Comparison of ENCODE assay signal across 1 cellular context in the genomic region with DNA sequence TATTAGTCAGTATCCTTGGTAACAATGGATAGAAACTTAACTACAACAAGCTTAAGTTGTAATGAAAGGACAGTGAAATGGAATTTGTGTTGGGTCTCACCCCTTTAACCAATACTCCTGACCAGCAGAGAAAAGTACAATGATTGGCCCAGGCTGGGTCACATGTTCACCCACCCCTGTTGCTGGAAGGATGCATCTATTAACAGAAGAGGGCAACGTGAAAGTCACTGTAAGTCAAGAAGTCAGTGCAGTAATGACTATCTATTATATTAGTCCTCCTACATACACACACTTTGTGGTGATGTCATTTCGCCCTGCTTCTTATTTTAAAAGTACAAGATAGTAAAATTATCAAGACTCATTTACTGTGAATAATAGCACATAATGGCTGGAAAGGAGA.
TF ChIP-seq lines count a peak whose summit lies in the region.

No MANE protein-coding gene starts in this region.

TF ChIP-seq in GM23338, 12 proteins besides CTCF, POLR2A, EP300 and RAD21 (continued from another document):
- TF ChIP-seq ZNF114 (CRISPR knock-in tag; IDR thresholded peaks at IDR 0.05), result no peak
